Comparison of ENCODE assay signal across 2 cellular contexts in the genomic region with DNA sequence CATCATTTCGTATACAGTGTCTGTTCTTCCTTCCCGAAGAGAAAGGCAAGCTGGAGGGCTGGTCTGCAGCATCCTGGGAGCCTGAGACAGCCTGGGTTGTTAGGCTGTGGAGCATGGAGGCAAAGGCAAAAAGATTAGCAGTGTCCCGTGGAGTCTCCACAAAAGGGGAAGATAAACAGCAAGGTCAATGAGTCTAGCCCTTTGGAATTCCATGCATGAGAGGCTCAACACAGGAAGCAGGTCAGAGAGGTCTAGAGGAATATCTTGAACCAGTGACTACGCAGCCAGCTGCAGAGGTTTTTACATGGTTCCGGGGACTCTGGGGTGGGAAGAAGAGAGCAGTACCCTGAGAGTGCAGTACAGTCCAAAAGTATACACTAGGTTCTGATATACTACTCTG.
TF ChIP-seq lines count a peak whose summit lies in the region.

No MANE protein-coding gene starts in this region.

TF ChIP-seq in HCT116, 20 proteins besides CTCF, POLR2A, EP300 and RAD21 (continued from another document):
- no peak for TF ChIP-seq ZFX (IDR thresholded peaks at IDR 0.05)
- no peak for TF ChIP-seq EZH2phosphoT487 (IDR thresholded peaks at IDR 0.05; ENCODE audit: borderline replicate concordance)
- no peak for TF ChIP-seq EZH2 (IDR thresholded peaks at IDR 0.05)
- TF ChIP-seq CBX3 (IDR thresholded peaks at IDR 0.05; ENCODE audit: low read depth): no peak
- no peak for TF ChIP-seq TCF7L2 (IDR thresholded peaks at IDR 0.05; ENCODE audit: borderline replicate concordance, extremely low read depth, insufficient read depth, insufficient read length)
- TF ChIP-seq SP1 (IDR thresholded peaks at IDR 0.05; ENCODE audit: low read depth): no peak
- TF ChIP-seq, protein P1, sequence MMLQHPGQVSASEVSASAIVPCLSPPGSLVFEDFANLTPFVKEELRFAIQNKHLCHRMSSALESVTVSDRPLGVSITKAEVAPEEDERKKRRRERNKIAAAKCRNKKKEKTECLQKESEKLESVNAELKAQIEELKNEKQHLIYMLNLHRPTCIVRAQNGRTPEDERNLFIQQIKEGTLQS (IDR thresholded peaks at IDR 0.05): no peak
- TF ChIP-seq ZNF274 (IDR thresholded peaks at IDR 0.05; ENCODE audit: low read depth, low read length): no peak
TF ChIP-seq in HCT116: peak in this region for 0.

TF ChIP-seq in GM12891, 5 proteins besides CTCF, POLR2A, EP300 and RAD21 (continued from another document):
- TF ChIP-seq POU2F2 (IDR thresholded peaks at IDR 0.05; ENCODE audit: low read depth, low read length): no peak
